ENCODE assay signal across 13 cellular contexts in genomic region chr9:127300886-127301447, GRCh38.
"Had no signal": no experiment of that assay in that cellular context is flagged by ENCODE, and none has a peak within 500 bp of the region (broad histone marks: within the 10 kb centered on the region; RNA-seq: fewer than 3 reads in every experiment).

No MANE protein-coding gene starts in this region.

- H3K36me3 ChIP-seq: tibial artery, uterus had no signal

- H3K27me3 ChIP-seq: tibial artery, uterus had no signal

- H3K4me3 ChIP-seq: tibial artery, uterus had no signal

- H3K9me3 ChIP-seq: tibial artery, uterus had no signal

- DNase-seq: activated CD4-positive, alpha-beta T cell treated with anti-CD3 and anti-CD28 coated beads for 48 hours; activated CD8-positive, alpha-beta T cell treated with anti-CD3 and anti-CD28 coated beads, Interleukin-2, amount 10 ng/mL, durations not matched to agents 7 days and 5 days; activated naive CD4-positive, alpha-beta T cell treated with anti-CD3 and anti-CD28 coated beads for 36 hours; dermis blood vessel endothelial cell; endodermal cell; erythroblast; retina; stimulated activated CD4-positive, alpha-beta T cell treated with anti-CD3 and anti-CD28 coated beads, Interleukin-1b, Interleukin-23, amount 100 ng/mL, for 48 hours; tibial artery; uterus had no signal

- H3K27ac ChIP-seq: tibial artery, uterus had no signal

- H3K4me1 ChIP-seq: uterus had no signal

- ATAC-seq: activated CD8-positive, alpha-beta T cell treated with anti-CD3 and anti-CD28 coated beads, Interleukin-2, amount 10 ng/mL, durations not matched to agents 7 days and 5 days; activated T-helper 17 cell treated with anti-CD3 and anti-CD28 coated beads, Interleukin-2, amount 50 U/mL, for 72 hours; stimulated activated memory B cell treated with anti-CD40 and anti-IgM and Interleukin-4, amounts not matched to agents 10 μg/mL and 1 μg/mL and 100 μg/mL, for 72 hours; WTC11 had no signal
